In the genomic region with DNA sequence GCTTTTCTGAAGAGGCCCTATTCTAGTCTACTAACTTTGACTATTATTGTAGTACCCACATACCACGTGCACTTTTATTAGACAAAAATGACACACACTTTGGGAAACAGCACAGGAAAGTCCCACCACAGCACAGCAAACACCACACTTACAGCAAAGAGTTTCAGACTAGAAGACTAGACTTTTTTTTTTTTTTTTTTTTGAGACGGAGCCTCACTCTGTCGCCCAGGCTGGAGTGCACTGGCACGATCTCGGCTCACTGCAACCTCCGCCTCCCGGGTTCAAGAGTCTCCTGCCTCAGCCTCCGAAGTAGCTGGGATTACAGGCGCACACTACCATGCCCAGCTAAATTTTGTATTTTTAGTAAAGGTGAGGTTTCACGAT, we compare ENCODE assay signal across 9 cellular contexts. TPM values are rescaled to one million over a fixed set of nuclear protein-coding genes. Genes with fewer than 3 reads are reported as not detected.
A peak's percentile ranks its signal among the peaks of the same experiment; 100 is the strongest.
DNase-seq lines count a peak whose midpoint lies in the region; ATAC-seq and TF ChIP-seq lines count a peak whose summit lies in the region.
"Had no signal": no experiment of that assay in that cellular context is flagged by ENCODE, and none has a peak within 500 bp of the region (broad histone marks: within the 10 kb centered on the region; RNA-seq: fewer than 3 reads in every experiment).

No MANE protein-coding gene starts in this region.

- H3K4me3 Mint-ChIP-seq in effector memory CD8-positive, alpha-beta T cell: peak overlapping the region; percentile 24 to 40

- H3K9me3 Mint-ChIP-seq in effector memory CD8-positive, alpha-beta T cell: no peaks in the 10 kb centered on the region

- H3K9me2 ChIP-seq in SK-N-SH: no peaks in the 10 kb centered on the region
- no peaks in the 10 kb centered on the region for H3K9me2 ChIP-seq in SU-DHL-6 (replicated peaks; ENCODE audit: insufficient read depth, low read length)

- CTCF ChIA-PET in SK-N-SH (lab: Yijun Ruan, JAX): interaction anchor here (0.8 to 8.4 kb wide), 7 partner anchors 8 to 135 kb away, joined by 3 to 93 read pairs (median 4); no protein-coding TSS in a partner anchor

- H3K36me3 ChIP-seq in SK-N-SH (replicated peaks in 1 of 2; ENCODE audit: control insufficient read depth in 1 of 2, insufficient read depth in 2 of 2, low read length in 1 of 2) (peaks cover 0 to 16% of the 10 kb centered on the region in 2 experiments), SU-DHL-6 (ENCODE audit: low read length) (no peaks in the 10 kb centered on the region), spleen (peaks cover 0 to 39% (median 0%) of the 10 kb centered on the region in 6 donors)

- no peaks in the 10 kb centered on the region for H3K27me3 Mint-ChIP-seq in effector memory CD8-positive, alpha-beta T cell

- intact Hi-C loops in spleen (cut with DNase I; ENCODE audit: low total_unique reads): no loop called here

- TF ChIP-seq EP300 in SK-N-SH (IDR thresholded peaks at IDR 0.05; ENCODE audit: borderline replicate concordance in 1 of 2, low read depth in 1 of 2, low read length in 1 of 2): no peak

- 90% methylated on average over 10 of the region's 10 CpGs for WGBS in SK-N-SH (ENCODE audit: low lambda C conversion rate)
- WGBS in spleen, 5 donors: 56 to 76% (median 70%) methylated on average over 10 of the region's 10 CpGs

- no peak overlapping the region for H3K4me3 ChIP-seq in SK-N-SH (ENCODE audit: low read depth in 2 of 2, low read length in 1 of 2)
- no peak overlapping the region for H3K4me3 ChIP-seq in SU-DHL-6 (ENCODE audit: insufficient read depth, low read length, poor library complexity, severe bottlenecking)
- no peak overlapping the region for H3K4me3 ChIP-seq in spleen
- H3K4me3 ChIP-seq: HAP-1 had no signal

- peaks cover 100% of the 10 kb centered on the region for H4K20me1 ChIP-seq in SK-N-SH (ENCODE audit: insufficient read depth)
- H4K20me1 ChIP-seq in SU-DHL-6 (ENCODE audit: low read depth, low read length): peaks cover 60% of the 10 kb centered on the region

- POLR2A ChIA-PET in SK-N-SH (lab: Yijun Ruan, JAX): no interaction called here

- DNase-seq in SK-N-SH (no peak), spleen (no peak), NCI-H1417 (lab: John Stamatoyannopoulos, UW) (no peak), UCSD-AML1 (lab: John Stamatoyannopoulos, UW; ENCODE audit: unreplicated experiment) (no peak)
- DNase-seq in effector memory CD8-positive, alpha-beta T cell: no peak

- no peak for TF ChIP-seq RAD21 in SK-N-SH (IDR thresholded peaks at IDR 0.05; ENCODE audit: low read length)

- no peak for TF ChIP-seq POLR2A in spleen (IDR thresholded peaks at IDR 0.05)

- peaks cover 57 to 71% of the 10 kb centered on the region in 2 donors for H3K4me1 Mint-ChIP-seq in effector memory CD8-positive, alpha-beta T cell (ENCODE audit: low read depth in 2 of 2)

- H3K4me2 ChIP-seq in SK-N-SH (peak overlapping the region; percentile 14; the same call in 1 of the 2 replicates), SU-DHL-6 (ENCODE audit: low read depth, low read length, poor library complexity, severe bottlenecking) (peak overlapping the region; percentile 3)

- H3K27ac Mint-ChIP-seq in effector memory CD8-positive, alpha-beta T cell: peak overlapping the region; percentile 0 to 90

- H3K27ac ChIP-seq in SK-N-SH (ENCODE audit: low read depth in 2 of 2, low read length in 1 of 2) (no peak overlapping the region), SU-DHL-6 (ENCODE audit: low read depth, low read length) (peak overlapping the region; percentile 16; the same call in 1 of the 2 replicates), spleen (peak overlapping the region in 6 of 8 donors; percentile 5 to 33 (median 19))

- no peak for TF ChIP-seq CTCF in SK-N-SH (IDR thresholded peaks at IDR 0.05)
- no peak for TF ChIP-seq CTCF in SU-DHL-6 (IDR thresholded peaks at IDR 0.05; ENCODE audit: insufficient read depth, low read length, poor library complexity, severe bottlenecking)
- no peak for TF ChIP-seq CTCF in spleen (IDR thresholded peaks at IDR 0.05 in 8 of 11, conservative IDR thresholded peaks at IDR 0.05 in 3 of 11)

- no peak for ATAC-seq in SK-N-SH treated with all-trans-retinoic acid at 6 μM for 48 hours
- peak; percentile 74 for ATAC-seq in effector memory CD8-positive, alpha-beta T cell (replicated peaks)
- ATAC-seq in GM21825 (IDR thresholded peaks at IDR 0.05; ENCODE audit: unreplicated experiment): no peak

- H2AFZ ChIP-seq in SK-N-SH (ENCODE audit: low read depth) (no peak overlapping the region), SU-DHL-6 (ENCODE audit: low read depth, low read length, severe bottlenecking) (no peak overlapping the region)

- H3K79me2 ChIP-seq in SK-N-SH (ENCODE audit: insufficient read depth) (peaks cover 100% of the 10 kb centered on the region), SU-DHL-6 (ENCODE audit: insufficient read depth, low read length) (peaks cover 100% of the 10 kb centered on the region)

- H3K9me3 ChIP-seq in SK-N-SH: no peaks in the 10 kb centered on the region
- no peaks in the 10 kb centered on the region for H3K9me3 ChIP-seq in SU-DHL-6 (ENCODE audit: insufficient read depth, low read length)
- H3K9me3 ChIP-seq in spleen: no peaks in the 10 kb centered on the region
- H3K9me3 ChIP-seq: HAP-1 had no signal

- H3K27me3 ChIP-seq in SK-N-SH (ENCODE audit: insufficient read depth) (no peaks in the 10 kb centered on the region), SU-DHL-6 (ENCODE audit: low read length) (no peaks in the 10 kb centered on the region), spleen (replicated peaks in 1 of 7) (no peaks in the 10 kb centered on the region)

- peaks cover 30% of the 10 kb centered on the region for H3K36me3 Mint-ChIP-seq in effector memory CD8-positive, alpha-beta T cell (ENCODE audit: insufficient read depth)

- H3K9ac ChIP-seq in SK-N-SH (no peak overlapping the region), SU-DHL-6 (ENCODE audit: low read length) (no peak overlapping the region)

- H3F3A ChIP-seq in SK-N-SH (replicated peaks; ENCODE audit: insufficient read depth): peaks cover 28% of the 10 kb centered on the region
- H3F3A ChIP-seq in SU-DHL-6 (ENCODE audit: insufficient read depth): peaks cover 27% of the 10 kb centered on the region

- peaks cover 4 to 41% of the 10 kb centered on the region in 2 experiments; a peak in 2 of 4 replicates for H3K4me1 ChIP-seq in SK-N-SH (ENCODE audit: control insufficient read depth in 1 of 2, insufficient read depth in 2 of 2, low read depth in 1 of 2, low read length in 1 of 2)
- H3K4me1 ChIP-seq in spleen: peaks cover 80 to 100% (median 100%) of the 10 kb centered on the region in 6 donors

TF ChIP-seq in SK-N-SH, 30 proteins besides CTCF, POLR2A, EP300 and RAD21 (continues in another document):
- TF ChIP-seq, protein P1, sequence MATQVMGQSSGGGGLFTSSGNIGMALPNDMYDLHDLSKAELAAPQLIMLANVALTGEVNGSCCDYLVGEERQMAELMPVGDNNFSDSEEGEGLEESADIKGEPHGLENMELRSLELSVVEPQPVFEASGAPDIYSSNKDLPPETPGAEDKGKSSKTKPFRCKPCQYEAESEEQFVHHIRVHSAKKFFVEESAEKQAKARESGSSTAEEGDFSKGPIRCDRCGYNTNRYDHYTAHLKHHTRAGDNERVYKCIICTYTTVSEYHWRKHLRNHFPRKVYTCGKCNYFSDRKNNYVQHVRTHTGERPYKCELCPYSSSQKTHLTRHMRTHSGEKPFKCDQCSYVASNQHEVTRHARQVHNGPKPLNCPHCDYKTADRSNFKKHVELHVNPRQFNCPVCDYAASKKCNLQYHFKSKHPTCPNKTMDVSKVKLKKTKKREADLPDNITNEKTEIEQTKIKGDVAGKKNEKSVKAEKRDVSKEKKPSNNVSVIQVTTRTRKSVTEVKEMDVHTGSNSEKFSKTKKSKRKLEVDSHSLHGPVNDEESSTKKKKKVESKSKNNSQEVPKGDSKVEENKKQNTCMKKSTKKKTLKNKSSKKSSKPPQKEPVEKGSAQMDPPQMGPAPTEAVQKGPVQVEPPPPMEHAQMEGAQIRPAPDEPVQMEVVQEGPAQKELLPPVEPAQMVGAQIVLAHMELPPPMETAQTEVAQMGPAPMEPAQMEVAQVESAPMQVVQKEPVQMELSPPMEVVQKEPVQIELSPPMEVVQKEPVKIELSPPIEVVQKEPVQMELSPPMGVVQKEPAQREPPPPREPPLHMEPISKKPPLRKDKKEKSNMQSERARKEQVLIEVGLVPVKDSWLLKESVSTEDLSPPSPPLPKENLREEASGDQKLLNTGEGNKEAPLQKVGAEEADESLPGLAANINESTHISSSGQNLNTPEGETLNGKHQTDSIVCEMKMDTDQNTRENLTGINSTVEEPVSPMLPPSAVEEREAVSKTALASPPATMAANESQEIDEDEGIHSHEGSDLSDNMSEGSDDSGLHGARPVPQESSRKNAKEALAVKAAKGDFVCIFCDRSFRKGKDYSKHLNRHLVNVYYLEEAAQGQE (IDR thresholded peaks at IDR 0.05; ENCODE audit: low read depth, low read length): no peak
- TF ChIP-seq YY1 (IDR thresholded peaks at IDR 0.05; ENCODE audit: low read depth): no peak

TF ChIP-seq in SK-N-SH treated with all-trans-retinoic acid at 6 μM for 48 hours, 23 proteins besides CTCF, POLR2A, EP300 and RAD21:
- TF ChIP-seq ISL1 (CRISPR knock-in tag; IDR thresholded peaks at IDR 0.05) (no peak), ESRRG (CRISPR knock-in tag; IDR thresholded peaks at IDR 0.05) (no peak), RARB (CRISPR knock-in tag; IDR thresholded peaks at IDR 0.05) (no peak), ZNF565 (CRISPR knock-in tag; conservative IDR thresholded peaks at IDR 0.05; ENCODE audit: low read depth) (no peak), PPARA (CRISPR knock-in tag; IDR thresholded peaks at IDR 0.05; ENCODE audit: borderline replicate concordance) (no peak), GLIS3 (CRISPR knock-in tag; IDR thresholded peaks at IDR 0.05) (no peak), TCF4 (CRISPR knock-in tag; IDR thresholded peaks at IDR 0.05; ENCODE audit: borderline replicate concordance) (no peak), ZC3H10 (CRISPR knock-in tag; IDR thresholded peaks at IDR 0.05) (no peak)
- TF ChIP-seq, protein P2, sequence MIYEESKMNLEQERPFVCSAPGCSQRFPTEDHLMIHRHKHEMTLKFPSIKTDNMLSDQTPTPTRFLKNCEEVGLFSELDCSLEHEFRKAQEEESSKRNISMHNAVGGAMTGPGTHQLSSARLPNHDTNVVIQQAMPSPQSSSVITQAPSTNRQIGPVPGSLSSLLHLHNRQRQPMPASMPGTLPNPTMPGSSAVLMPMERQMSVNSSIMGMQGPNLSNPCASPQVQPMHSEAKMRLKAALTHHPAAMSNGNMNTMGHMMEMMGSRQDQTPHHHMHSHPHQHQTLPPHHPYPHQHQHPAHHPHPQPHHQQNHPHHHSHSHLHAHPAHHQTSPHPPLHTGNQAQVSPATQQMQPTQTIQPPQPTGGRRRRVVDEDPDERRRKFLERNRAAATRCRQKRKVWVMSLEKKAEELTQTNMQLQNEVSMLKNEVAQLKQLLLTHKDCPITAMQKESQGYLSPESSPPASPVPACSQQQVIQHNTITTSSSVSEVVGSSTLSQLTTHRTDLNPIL (CRISPR knock-in tag; IDR thresholded peaks at IDR 0.05; ENCODE audit: low read depth): no peak

RNA-seq across cellular contexts. Expression of a gene that starts 20.1 kb away (rescaled TPM):
- polyA plus RNA-seq in SK-N-SH (2012; rRNA removed) (812 and 1,023 TPM in 2 replicates), spleen (100 to 1,000 TPM; 104 to 199 (median 142) TPM)
- 1,249 and 1,463 TPM in 2 replicates for polyA plus RNA-seq in SK-N-SH (2012; cell fraction: cytosol; rRNA removed)
- 328 and 363 TPM in 2 replicates for polyA plus RNA-seq in SK-N-SH (2012; cell fraction: nucleus; rRNA removed)
- 100 to 1,000 TPM; 234 to 645 (median 289) TPM for total RNA-seq in spleen

Comparison
In these comparisons a context has a peak if more than half of its experiments do, and no peak if none do; other contexts are left out.
1. H3K27ac ChIP-seq: peak in SU-DHL-6 (single experiment) and spleen (6 of 8); none in SK-N-SH (0 of 2).